8 cellular contexts compared by ENCODE assay signal in genomic region chr1:35809156-35810095, GRCh38. TPM values are rescaled to one million over a fixed set of nuclear protein-coding genes. Genes with fewer than 3 reads are reported as not detected.
DNase-seq lines count a peak whose midpoint lies in the region; ATAC-seq and TF ChIP-seq lines count a peak whose summit lies in the region.

No MANE protein-coding gene starts in this region.

- no peaks in the 10 kb centered on the region for H3K27me3 Mint-ChIP-seq in natural killer cell (ENCODE audit: low read depth in 2 of 2)

- H3K4me2 ChIP-seq in Karpas-422 (ENCODE audit: low read depth, low read length, poor library complexity, severe bottlenecking), result peak overlapping the region; percentile 88

- peak overlapping the region; percentile 98; the same call in 1 of the 2 replicates for H2AFZ ChIP-seq in Karpas-422 (ENCODE audit: low read length)

- H3K4me1 Mint-ChIP-seq in natural killer cell, result peaks cover 27 to 45% of the 10 kb centered on the region in 2 donors

- H3K27me3 ChIP-seq in Karpas-422 (ENCODE audit: low read length), result no peaks in the 10 kb centered on the region
- no peaks in the 10 kb centered on the region for H3K27me3 ChIP-seq in colonic mucosa

- H3K9me3 ChIP-seq in Karpas-422 (ENCODE audit: low read length), result no peaks in the 10 kb centered on the region
- H3K9me3 ChIP-seq in colonic mucosa, result no peaks in the 10 kb centered on the region

- ATAC-seq in natural killer cell (no peak), HG03571 (IDR thresholded peaks at IDR 0.05; ENCODE audit: unreplicated experiment) (no peak), HG02981 (IDR thresholded peaks at IDR 0.05; ENCODE audit: unreplicated experiment) (no peak)

- H3K36me3 ChIP-seq in Karpas-422 (ENCODE audit: insufficient read depth, low read length) (no peaks in the 10 kb centered on the region), colonic mucosa (no peaks in the 10 kb centered on the region)

- H3K79me2 ChIP-seq in Karpas-422 (ENCODE audit: low read length), result no peaks in the 10 kb centered on the region

- H3K9ac ChIP-seq in Karpas-422 (ENCODE audit: low read length) (peak overlapping the region; percentile 86), colonic mucosa (ENCODE audit: low read depth in 2 of 2, low read length in 2 of 2) (peak overlapping the region; percentile 72 to 88)

- H3K9me2 ChIP-seq in Karpas-422 (replicated peaks; ENCODE audit: insufficient read depth, low read length), result no peaks in the 10 kb centered on the region

- peak; percentile 9 for DNase-seq in AG10803 (ENCODE audit: low read depth)
- DNase-seq in Karpas-422, result no peak
- no peak for DNase-seq in colonic mucosa
- DNase-seq in natural killer cell, result no peak
- no peak for DNase-seq in KG1 (lab: John Stamatoyannopoulos, UW)
- DNase-seq in NCI-H345 treated with DMSO at 0.1 percent for 48 hours (lab: John Stamatoyannopoulos, UW; ENCODE audit: unreplicated experiment), result no peak

- TF ChIP-seq CTCF in AG10803 (conservative IDR thresholded peaks at IDR 0.05; ENCODE audit: low read length) (no peak), colonic mucosa (IDR thresholded peaks at IDR 0.05) (no peak), natural killer cell (IDR thresholded peaks at IDR 0.05) (no peak)

- peaks cover 9% of the 10 kb centered on the region for H3K4me1 ChIP-seq in Karpas-422 (ENCODE audit: low read length)
- H3K4me1 ChIP-seq in colonic mucosa, result peaks cover 8% of the 10 kb centered on the region

- H3K4me3 ChIP-seq in AG10803 (ENCODE audit: low read length) (peak overlapping the region; percentile 78), Karpas-422 (ENCODE audit: low read length) (peak overlapping the region; percentile 80), colonic mucosa (peak overlapping the region; percentile 95)

- intact Hi-C loops in colonic mucosa (cut with DNase I) (no loop called here), natural killer cell (cut with micrococcal nuclease) (no loop called here)

- H3K9me3 Mint-ChIP-seq in natural killer cell, result no peaks in the 10 kb centered on the region

- H3K4me3 Mint-ChIP-seq in natural killer cell, result peak overlapping the region; percentile 93

- no peak overlapping the region for H3K27ac ChIP-seq in Karpas-422 (ENCODE audit: low read length)
- H3K27ac ChIP-seq in colonic mucosa, result peak overlapping the region; percentile 82

- H3K36me3 Mint-ChIP-seq in natural killer cell, result no peaks in the 10 kb centered on the region

- no peaks in the 10 kb centered on the region for H4K20me1 ChIP-seq in Karpas-422 (ENCODE audit: insufficient read depth, low read depth, low read length)

- peak overlapping the region; percentile 87 to 89 for H3K27ac Mint-ChIP-seq in natural killer cell

RNA-seq across cellular contexts. Expression of gene AGO4, which starts 1.6 kb away (rescaled TPM):
- 7.6 and 9.8 TPM in 2 replicates for total RNA-seq in Karpas-422 (2014; rRNA removed; shearing (Covaris generic); ENCODE audit: low replicate concordance)
- 10 to 100 TPM in 1 of 2 donors, 1 to 10 TPM in 1; 7.4 to 17.5 TPM for total RNA-seq in colonic mucosa
- 10 to 100 TPM; 21.8 to 32.0 (median 31.7) TPM for total RNA-seq in natural killer cell

RNA-seq across cellular contexts. Expression of gene CLSPN, which starts 39.6 kb away (rescaled TPM):
- 7.0 and 13.8 TPM in 2 replicates for total RNA-seq in Karpas-422 (2014; rRNA removed; shearing (Covaris generic); ENCODE audit: low replicate concordance)
- total RNA-seq in colonic mucosa (10 to 100 TPM in 1 of 2 donors, 1 to 10 TPM in 1; 3.1 to 27.7 TPM), natural killer cell (1 to 10 TPM; 1.9 to 4.9 (median 2.4) TPM)
